ENCODE assay signal across 23 cellular contexts in the genomic region with DNA sequence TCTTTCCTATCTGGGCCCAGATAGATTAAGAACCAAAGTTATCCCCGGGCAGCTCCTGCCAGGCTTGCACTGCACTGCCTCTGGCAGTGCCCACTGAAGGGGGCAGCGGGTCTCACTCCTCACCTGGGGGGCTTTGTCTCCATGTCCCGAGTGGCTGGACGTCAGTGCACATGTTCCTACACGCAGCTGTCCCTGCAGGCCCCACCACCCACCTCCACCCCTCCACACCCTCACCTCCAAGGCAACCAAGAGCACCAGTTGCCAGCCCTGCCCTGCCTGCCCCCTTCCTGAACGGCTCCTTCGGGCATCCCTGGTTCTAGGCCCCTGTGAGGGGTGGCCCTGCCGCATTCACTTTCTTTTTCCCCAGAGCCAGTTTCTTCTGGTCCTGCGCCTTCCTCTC.
DNase-seq lines count a peak whose midpoint lies in the region; ATAC-seq and TF ChIP-seq lines count a peak whose summit lies in the region.
"Had no signal": no experiment of that assay in that cellular context is flagged by ENCODE, and none has a peak within 500 bp of the region (broad histone marks: within the 10 kb centered on the region; RNA-seq: fewer than 3 reads in every experiment).

No MANE protein-coding gene starts in this region.

- H3K27ac ChIP-seq in esophagus squamous epithelium (peak overlapping the region; percentile 56 to 89 (median 72)), prostate gland (peak overlapping the region; percentile 48 to 65), urinary bladder (ENCODE audit: low read depth) (peak overlapping the region; percentile 26), stomach (no peak overlapping the region)
- H3K27ac ChIP-seq: A549 had no signal

- H3K4me3 ChIP-seq in esophagus squamous epithelium (no peak overlapping the region), prostate gland (no peak overlapping the region), urinary bladder (ENCODE audit: low read depth, low read length) (no peak overlapping the region), stomach (no peak overlapping the region)
- H3K4me3 ChIP-seq: A549, GM23338 had no signal

- no peaks in the 10 kb centered on the region for H3K9me3 ChIP-seq in esophagus squamous epithelium
- no peaks in the 10 kb centered on the region for H3K9me3 ChIP-seq in prostate gland
- no peaks in the 10 kb centered on the region for H3K9me3 ChIP-seq in stomach
- H3K9me3 ChIP-seq: A549, BE2C, Caco-2 had no signal

- H3K36me3 ChIP-seq in esophagus squamous epithelium = peaks cover 0 to 70% (median 5%) of the 10 kb centered on the region in 3 donors
- H3K36me3 ChIP-seq in prostate gland = no peaks in the 10 kb centered on the region
- H3K36me3 ChIP-seq in urinary bladder (ENCODE audit: insufficient read depth) = no peaks in the 10 kb centered on the region
- H3K36me3 ChIP-seq in stomach = peaks cover 5 to 71% (median 48%) of the 10 kb centered on the region in 4 donors
- H3K36me3 ChIP-seq: BE2C had no signal

- DNase-seq in cardiac septum (ENCODE audit: low spot score) (peak; percentile 27), left ventricle myocardium superior (no peak), esophagus squamous epithelium (lab: John Stamatoyannopoulos, UW) (no peak), prostate gland (ENCODE audit: low spot score) (no peak), stomach (no peak), AG08395 (ENCODE audit: low spot score) (no peak)
- DNase-seq: BE2C; Caco-2; CD4-positive, CD25-positive, alpha-beta regulatory T cell; DMS 273 treated with DMSO at 0.1 percent for 48 hours; DMS79 treated with DMSO at 0.1 percent for 48 hours; HCEC 1CT; NCI-H1694; NCI-H2081; NCI-H2171; NCI-H345; NCI-H524; NCI-H774; NK-92 treated with Interleukin-12 subunit alpha and Interleukin-12 subunit beta, amount 100 ng/mL, for 24 hours had no signal

- TF ChIP-seq EP300 in stomach (IDR thresholded peaks at IDR 0.05) = no peak

- H3K27me3 ChIP-seq in esophagus squamous epithelium = no peaks in the 10 kb centered on the region
- H3K27me3 ChIP-seq in prostate gland (replicated peaks; ENCODE audit: insufficient read depth) = no peaks in the 10 kb centered on the region
- H3K27me3 ChIP-seq in stomach = no peaks in the 10 kb centered on the region
- H3K27me3 ChIP-seq: BE2C had no signal

- intact Hi-C loops in cardiac septum (cut with DNase I) = no loop called here
- intact Hi-C loops in left ventricle myocardium superior (cut with micrococcal nuclease) = no loop called here
- intact Hi-C loops in esophagus squamous epithelium (cut with DNase I) = loop anchor here (10.0 kb wide), 1 partner anchor 87 kb away; no protein-coding TSS in a partner anchor
- intact Hi-C loops in prostate gland (cut with DNase I) = loop anchor here (5.0 kb wide), 1 partner anchor 85 kb away; no protein-coding TSS in a partner anchor
- intact Hi-C loops in stomach (cut with DNase I; ENCODE audit: low total_unique reads) = no loop called here

- TF ChIP-seq CTCF in esophagus squamous epithelium (IDR thresholded peaks at IDR 0.05) (no peak), prostate gland (IDR thresholded peaks at IDR 0.05) (no peak), stomach (IDR thresholded peaks at IDR 0.05) (no peak)

- H3K4me1 ChIP-seq in esophagus squamous epithelium (peaks cover 0 to 18% (median 0%) of the 10 kb centered on the region in 3 donors), prostate gland (replicated peaks) (no peaks in the 10 kb centered on the region), urinary bladder (ENCODE audit: insufficient read depth) (no peaks in the 10 kb centered on the region), stomach (peaks cover 0 to 5% (median 1%) of the 10 kb centered on the region in 4 donors)
- H3K4me1 ChIP-seq: A549, BE2C, Caco-2 had no signal

- ATAC-seq in left ventricle myocardium superior (no peak), GM19467 (IDR thresholded peaks at IDR 0.05; ENCODE audit: unreplicated experiment) (no peak)
- ATAC-seq: A549, GM23338 had no signal

- TF ChIP-seq POLR2A in esophagus squamous epithelium (IDR thresholded peaks at IDR 0.05) (no peak), prostate gland (IDR thresholded peaks at IDR 0.05) (no peak), stomach (IDR thresholded peaks at IDR 0.05) (no peak)

- WGBS in esophagus squamous epithelium, 2 donors = 75 to 76% methylated on average over 5 to 9 of the region's 9 CpGs
- WGBS in prostate gland = 73% methylated on average over 9 of the region's 9 CpGs
- 75% methylated on average over 9 of the region's 9 CpGs for WGBS in urinary bladder
- 77 to 87% (median 84%) methylated on average over 9 of the region's 9 CpGs for WGBS in stomach, 5 donors

Comparison
In these comparisons a context has a peak if more than half of its experiments do, and no peak if none do; other contexts are left out.
1. H3K27ac ChIP-seq: peak in esophagus squamous epithelium (4 of 4), prostate gland (2 of 2) and urinary bladder (single experiment); none in stomach (0 of 5).
2. intact Hi-C loops: an anchor here in esophagus squamous epithelium (10.0 kb wide) and prostate gland (5.0 kb wide); none called in cardiac septum, left ventricle myocardium superior and stomach.